Comparison of ENCODE assay signal across 25 cellular contexts in the genomic region with DNA sequence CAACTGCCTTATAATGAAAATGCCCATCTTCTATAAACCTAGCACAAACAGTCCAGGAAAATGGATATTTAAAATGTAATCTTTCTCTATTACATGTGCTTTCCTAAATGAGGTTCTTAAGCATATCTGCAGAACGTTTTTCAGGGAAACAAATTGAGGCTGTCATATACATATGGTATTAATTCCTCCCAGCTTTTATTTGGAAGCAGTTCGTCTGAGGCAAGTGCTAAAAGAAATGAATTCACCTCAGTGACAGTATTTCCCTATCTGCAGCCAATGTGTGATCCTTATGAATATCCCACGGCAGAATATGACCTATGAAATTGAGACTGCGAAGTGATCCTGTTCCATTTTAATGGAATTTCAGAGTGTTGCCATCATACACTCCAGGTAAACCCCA. TPM values are rescaled to one million over a fixed set of nuclear protein-coding genes. Genes with fewer than 3 reads are reported as not detected.
DNase-seq lines count a peak whose midpoint lies in the region; ATAC-seq and TF ChIP-seq lines count a peak whose summit lies in the region.
"Had no signal": no experiment of that assay in that cellular context is flagged by ENCODE, and none has a peak within 500 bp of the region (broad histone marks: within the 10 kb centered on the region; RNA-seq: fewer than 3 reads in every experiment).

No MANE protein-coding gene starts in this region.

- no peak for TF ChIP-seq RAD21 in SK-N-SH (IDR thresholded peaks at IDR 0.05; ENCODE audit: low read length)

- no peaks in the 10 kb centered on the region for H3K79me2 ChIP-seq in SK-N-SH (ENCODE audit: insufficient read depth)

- H3K27ac ChIP-seq in heart left ventricle (peak overlapping the region in 10 of 12 donors; percentile 53 to 97 (median 88)), SK-N-SH (ENCODE audit: low read depth in 2 of 2, low read length in 1 of 2) (peak overlapping the region in 1 of 2 experiments; percentile 53; a peak in 1 of 4 replicates), gastroesophageal sphincter (peak overlapping the region in 3 of 4 donors; percentile 22 to 70 (median 30)), gastrocnemius medialis (peak overlapping the region; percentile 81 to 90 (median 89))

- peaks cover 0 to 64% (median 18%) of the 10 kb centered on the region in 9 donors for H3K36me3 ChIP-seq in heart left ventricle
- no peaks in the 10 kb centered on the region for H3K36me3 ChIP-seq in SK-N-SH (replicated peaks in 1 of 2; ENCODE audit: control insufficient read depth in 1 of 2, insufficient read depth in 2 of 2, low read length in 1 of 2)
- peaks cover 0 to 14% of the 10 kb centered on the region in 2 donors for H3K36me3 ChIP-seq in gastroesophageal sphincter
- no peaks in the 10 kb centered on the region for H3K36me3 ChIP-seq in gastrocnemius medialis
- H3K36me3 ChIP-seq: esophagus squamous epithelium had no signal

- TF ChIP-seq CTCF in heart left ventricle (IDR thresholded peaks at IDR 0.05) = no peak
- TF ChIP-seq CTCF in SK-N-SH (IDR thresholded peaks at IDR 0.05) = no peak
- TF ChIP-seq CTCF in gastroesophageal sphincter (IDR thresholded peaks at IDR 0.05) = no peak
- no peak for TF ChIP-seq CTCF in gastrocnemius medialis (IDR thresholded peaks at IDR 0.05 in 4 of 5, conservative IDR thresholded peaks at IDR 0.05 in 1 of 5)
- no peak for TF ChIP-seq CTCF in MCF 10A (IDR thresholded peaks at IDR 0.05; ENCODE audit: unreplicated experiment)

- peak; percentile 24 to 44; a peak in 2 of 4 replicates for TF ChIP-seq EP300 in SK-N-SH (IDR thresholded peaks at IDR 0.05; ENCODE audit: borderline replicate concordance in 1 of 2, low read depth in 1 of 2, low read length in 1 of 2)
- TF ChIP-seq EP300 in gastroesophageal sphincter (IDR thresholded peaks at IDR 0.05) = no peak

- H3K27me3 ChIP-seq in heart left ventricle (no peaks in the 10 kb centered on the region), SK-N-SH (ENCODE audit: insufficient read depth) (no peaks in the 10 kb centered on the region), gastroesophageal sphincter (no peaks in the 10 kb centered on the region), gastrocnemius medialis (no peaks in the 10 kb centered on the region)
- H3K27me3 ChIP-seq: esophagus squamous epithelium, tibial nerve had no signal

- H3K9ac ChIP-seq in SK-N-SH = no peak overlapping the region

- no peak overlapping the region for H3K27ac Mint-ChIP-seq in MCF 10A (ENCODE audit: low read depth, unreplicated experiment)
- H3K27ac Mint-ChIP-seq: activated naive CD4-positive, alpha-beta T cell treated with anti-CD3 and anti-CD28 coated beads, Interleukin-2, amount 50 U/mL, for 72 hours; activated T-helper 2 cell treated with anti-CD3 and anti-CD28 coated beads, Interferon-gamma antibody, Interleukin-2, Interleukin-4, amounts not matched to agents 10 μg/mL and 5 μg/mL and 100 μg/mL, durations not matched to agents 14 hours and 24 hours and 36 hours; endodermal cell; nephron progenitor cell had no signal

- no peaks in the 10 kb centered on the region for H3K9me3 Mint-ChIP-seq in MCF 10A (ENCODE audit: unreplicated experiment)
- H3K9me3 Mint-ChIP-seq: activated CD8-positive, alpha-beta T cell treated with anti-CD3 and anti-CD28 coated beads for 36 hours; activated T-helper 2 cell treated with anti-CD3 and anti-CD28 coated beads, Interferon-gamma antibody, Interleukin-2, Interleukin-4, amounts not matched to agents 10 μg/mL and 5 μg/mL and 100 μg/mL, durations not matched to agents 14 hours and 24 hours and 36 hours; CD8-positive, alpha-beta memory T cell; endodermal cell; stimulated activated naive CD8-positive, alpha-beta T cell treated with anti-CD3 and anti-CD28 coated beads, Interleukin-15, amount 100 ng/mL, for 72 hours had no signal

- H3K4me3 Mint-ChIP-seq in MCF 10A (ENCODE audit: unreplicated experiment) = no peak overlapping the region
- H3K4me3 Mint-ChIP-seq: activated CD8-positive, alpha-beta T cell treated with anti-CD3 and anti-CD28 coated beads for 36 hours; CD8-positive, alpha-beta memory T cell; endodermal cell; nephron progenitor cell had no signal

- H2AFZ ChIP-seq in SK-N-SH (ENCODE audit: low read depth) = no peak overlapping the region

- intact Hi-C loops in heart left ventricle (cut with DNase I) (loop anchor here in 2 of 10 donors (5.0 to 10.0 kb wide), 2 partner anchors 35 to 58 kb away; partner anchors contain the start of gene MYL12A (in 1 of the 2)), left ventricle myocardium superior (cut with micrococcal nuclease) (no loop called here), gastrocnemius medialis (cut with DNase I; ENCODE audit: low total_unique reads) (loop anchor here (5.0 kb wide), 1 partner anchor 35 kb away; the partner anchor contains the start of gene MYL12A), MCF 10A (cut with micrococcal nuclease) (no loop called here)

- no peak for DNase-seq in heart left ventricle
- no peak for DNase-seq in left ventricle myocardium superior
- peak; percentile 54 for DNase-seq in SK-N-SH
- no peak for DNase-seq in gastrocnemius medialis
- DNase-seq in stimulated activated CD4-positive, alpha-beta T cell treated with anti-CD3 and anti-CD28 coated beads, Interleukin-2, amount 100 ng/mL, for 48 hours = no peak
- no peak for DNase-seq in COLO829 (ENCODE audit: low spot score)
- DNase-seq in MCF 10A (ENCODE audit: unreplicated experiment) = no peak
- DNase-seq: activated CD4-positive, CD25-positive, alpha-beta regulatory T cell; activated CD8-positive, alpha-beta T cell treated with anti-CD3 and anti-CD28 coated beads for 36 hours; anterior cingulate cortex; endodermal cell; esophagus squamous epithelium; islet precursor cell; NCI-H1092 treated with DMSO at 0.1 percent for 48 hours; NCI-H1930; NCI-H524 treated with DMSO at 0.1 percent for 48 hours; nephron progenitor cell; SIG-M5; stimulated activated naive CD8-positive, alpha-beta T cell treated with anti-CD3 and anti-CD28 coated beads, Interleukin-15, amount 100 ng/mL, for 72 hours had no signal

- H3K36me3 Mint-ChIP-seq in MCF 10A (ENCODE audit: insufficient read depth, unreplicated experiment) = no peaks in the 10 kb centered on the region
- H3K36me3 Mint-ChIP-seq: activated naive CD4-positive, alpha-beta T cell treated with anti-CD3 and anti-CD28 coated beads, Interleukin-2, amount 50 U/mL, for 72 hours had no signal

- no peaks in the 10 kb centered on the region for H4K20me1 ChIP-seq in SK-N-SH (ENCODE audit: insufficient read depth)

- TF ChIP-seq POLR2A in heart left ventricle (IDR thresholded peaks at IDR 0.05) = no peak
- no peak for TF ChIP-seq POLR2A in gastroesophageal sphincter (IDR thresholded peaks at IDR 0.05)
- no peak for TF ChIP-seq POLR2A in gastrocnemius medialis (IDR thresholded peaks at IDR 0.05)

- no peaks in the 10 kb centered on the region for H3K9me2 ChIP-seq in SK-N-SH

- no peaks in the 10 kb centered on the region for H3K27me3 Mint-ChIP-seq in MCF 10A (ENCODE audit: insufficient read depth, unreplicated experiment)
- H3K27me3 Mint-ChIP-seq: activated CD8-positive, alpha-beta T cell treated with anti-CD3 and anti-CD28 coated beads for 36 hours; stimulated activated naive CD8-positive, alpha-beta T cell treated with anti-CD3 and anti-CD28 coated beads, Interleukin-15, amount 100 ng/mL, for 72 hours had no signal

- H3F3A ChIP-seq in SK-N-SH (replicated peaks; ENCODE audit: insufficient read depth) = no peaks in the 10 kb centered on the region

- CTCF ChIA-PET in SK-N-SH (lab: Yijun Ruan, JAX) (interaction anchor here (0.7 to 1.5 kb wide), 2 partner anchors 9 to 33 kb away, joined by 3 to 4 read pairs; no protein-coding TSS in a partner anchor), MCF 10A (lab: Yijun Ruan, JAX) (no interaction called here)

- no TSS peak for BruUV-seq in MCF 10A (replicated peaks; lab: Mats Ljungman, UMichigan)

- POLR2A ChIA-PET in SK-N-SH (lab: Yijun Ruan, JAX) (no interaction called here), MCF 10A (lab: Yijun Ruan, JAX) (interaction anchor here (0.7 kb wide), 1 partner anchor 35 kb away, joined by 3 read pairs; the partner anchor contains the start of gene MYL12A)

- in situ Hi-C loops in gastrocnemius medialis (cut with MboI; ENCODE audit: low sequenced_read_pairs in 4 of 4) = no loop called here

- H3K4me1 ChIP-seq in heart left ventricle (peaks cover 0 to 66% (median 30%) of the 10 kb centered on the region in 12 donors), SK-N-SH (ENCODE audit: control insufficient read depth in 1 of 2, insufficient read depth in 2 of 2, low read depth in 1 of 2, low read length in 1 of 2) (peaks cover 7% of the 10 kb centered on the region in 2 experiments; a peak in 3 of 4 replicates), gastroesophageal sphincter (peaks cover 3 to 52% (median 10%) of the 10 kb centered on the region in 3 donors), gastrocnemius medialis (peaks cover 83% of the 10 kb centered on the region in 2 donors)

- 32 to 49% (median 41%) methylated on average over 4 of the region's 4 CpGs for WGBS in heart left ventricle, 4 donors
- whole genome bisulfite sequencing in SK-N-SH (ENCODE audit: low lambda C conversion rate) = 17% methylated on average over 4 of the region's 4 CpGs
- WGBS in gastroesophageal sphincter (ENCODE audit: low coverage in 1 of 2), 2 donors = 9 to 37% methylated on average over 2 to 4 of the region's 4 CpGs

- no peak for ATAC-seq in heart left ventricle
- ATAC-seq in left ventricle myocardium superior = no peak
- no peak for ATAC-seq in gastroesophageal sphincter
- ATAC-seq in gastrocnemius medialis = no peak

- H3K9me3 ChIP-seq in heart left ventricle = no peaks in the 10 kb centered on the region
- H3K9me3 ChIP-seq in SK-N-SH = no peaks in the 10 kb centered on the region
- H3K9me3 ChIP-seq in gastroesophageal sphincter = no peaks in the 10 kb centered on the region
- no peaks in the 10 kb centered on the region for H3K9me3 ChIP-seq in gastrocnemius medialis
- H3K9me3 ChIP-seq: esophagus squamous epithelium, tibial nerve had no signal

- H3K4me1 Mint-ChIP-seq in MCF 10A (ENCODE audit: insufficient read depth, unreplicated experiment) = peaks cover 17% of the 10 kb centered on the region

- H3K4me3 ChIP-seq in heart left ventricle (peak overlapping the region in 8 of 12 donors; percentile 4 to 70 (median 60)), SK-N-SH (ENCODE audit: low read depth in 2 of 2, low read length in 1 of 2) (no peak overlapping the region), gastroesophageal sphincter (no peak overlapping the region), gastrocnemius medialis (peak overlapping the region in 1 of 4 donors; percentile 7)
- H3K4me3 ChIP-seq: esophagus squamous epithelium, tibial nerve had no signal

- H3K4me2 ChIP-seq in SK-N-SH = no peak overlapping the region

RNA-seq across cellular contexts. Expression of gene MYOM1, which starts 7.1 kb away (rescaled TPM):
- total RNA-seq in heart left ventricle = 1,000 to 10,000 TPM in 4 of 9 donors, 100 to 1,000 TPM in 5; 393 to 1,344 (median 852) TPM
- 100 to 1,000 TPM; 112 to 262 TPM for polyA plus RNA-seq in heart left ventricle
- 724 TPM for total RNA-seq in left ventricle myocardium superior
- 0.07 and 0.08 TPM in 2 replicates for polyA plus RNA-seq in SK-N-SH (2012; rRNA removed)
- 0.13 and 0.18 TPM in 2 replicates for polyA plus RNA-seq in SK-N-SH (2012; cell fraction: cytosol; rRNA removed)
- polyA plus RNA-seq in SK-N-SH (2012; cell fraction: nucleus; rRNA removed) = 0.20 and 0.21 TPM in 2 replicates
- total RNA-seq in gastroesophageal sphincter = 10 to 100 TPM; 14.8 to 37.6 (median 24.6) TPM
- total RNA-seq in gastrocnemius medialis = 100 to 1,000 TPM; 245 to 307 (median 273) TPM
- 0.21 and 0.88 TPM in 2 replicates for total RNA-seq in MCF 10A (2022)
- total RNA-seq: A172 had no signal

RNA-seq across cellular contexts. Expression of gene MYL12A, which starts 35.0 kb away (rescaled TPM):
- total RNA-seq in heart left ventricle = 1,000 to 10,000 TPM; 1,642 to 7,537 (median 4,549) TPM
- 1,000 to 10,000 TPM; 2,104 to 2,994 TPM for polyA plus RNA-seq in heart left ventricle
- total RNA-seq in left ventricle myocardium superior = 1,328 TPM
- polyA plus RNA-seq in SK-N-SH (2012; rRNA removed) = 448 and 565 TPM in 2 replicates
- 686 and 851 TPM in 2 replicates for polyA plus RNA-seq in SK-N-SH (2012; cell fraction: cytosol; rRNA removed)
- polyA plus RNA-seq in SK-N-SH (2012; cell fraction: nucleus; rRNA removed) = 145 and 283 TPM in 2 replicates
- total RNA-seq in gastroesophageal sphincter = 100 to 1,000 TPM; 193 to 582 (median 307) TPM
- total RNA-seq in gastrocnemius medialis = 1,000 to 10,000 TPM in 2 of 4 donors, 100 to 1,000 TPM in 2; 526 to 2,307 (median 1,474) TPM
- 286 and 332 TPM in 2 replicates for total RNA-seq in MCF 10A (2022)

RNA-seq across cellular contexts. Expression of gene MYL12B, which starts 49.3 kb away (rescaled TPM):
- total RNA-seq in heart left ventricle (100 to 1,000 TPM; 185 to 292 (median 210) TPM), left ventricle myocardium superior (168 TPM), gastroesophageal sphincter (100 to 1,000 TPM; 148 to 354 (median 233) TPM), gastrocnemius medialis (100 to 1,000 TPM; 100 to 293 (median 185) TPM), MCF 10A (2022) (175 and 229 TPM in 2 replicates)
- polyA plus RNA-seq in heart left ventricle (100 to 1,000 TPM; 317 to 462 TPM), SK-N-SH (2012; rRNA removed) (555 and 645 TPM in 2 replicates)
- polyA plus RNA-seq in SK-N-SH (2012; cell fraction: cytosol; rRNA removed) = 727 and 733 TPM in 2 replicates
- 166 and 313 TPM in 2 replicates for polyA plus RNA-seq in SK-N-SH (2012; cell fraction: nucleus; rRNA removed)

Comparison
In these comparisons a context has a peak if more than half of its experiments do, and no peak if none do; other contexts are left out.
1. H3K4me3 ChIP-seq: peak in heart left ventricle (8 of 12); none in SK-N-SH (0 of 2) and gastroesophageal sphincter (0 of 2).